ENCODE assay signal across 8 cellular contexts in genomic region chr5:43227655-43228054, GRCh38. TPM values are rescaled to one million over a fixed set of nuclear protein-coding genes. Genes with fewer than 3 reads are reported as not detected.
DNase-seq lines count a peak whose midpoint lies in the region; ATAC-seq, FAIRE-seq and TF ChIP-seq lines count a peak whose summit lies in the region.

No MANE protein-coding gene starts in this region.

- ATAC-seq in lower lobe of right lung, result peak; percentile 46 to 62
- no peak for ATAC-seq in HG03139 (IDR thresholded peaks at IDR 0.05; ENCODE audit: unreplicated experiment)

- H3K4me3 ChIP-seq in astrocyte of the cerebellum (ENCODE audit: low read depth, low read length) (no peak overlapping the region), lower lobe of right lung (no peak overlapping the region)

- intact Hi-C loops in lower lobe of right lung (cut with DNase I), result no loop called here

- TF ChIP-seq CTCF in D721Med (IDR thresholded peaks at IDR 0.05; ENCODE audit: insufficient read depth, missing control alignments), result peak; percentile 22
- peak; percentile 49 for TF ChIP-seq CTCF in astrocyte of the cerebellum (IDR thresholded peaks at IDR 0.05; ENCODE audit: low read depth, low read length, missing control alignments)
- peak; percentile 24 for TF ChIP-seq CTCF in lower lobe of right lung (IDR thresholded peaks at IDR 0.05)

- in situ Hi-C loops in astrocyte of the cerebellum (cut with HindIII; ENCODE audit: low sequenced_read_pairs), result no loop called here

- H3K27ac ChIP-seq in lower lobe of right lung, result no peak overlapping the region

- no peaks in the 10 kb centered on the region for H3K4me1 ChIP-seq in lower lobe of right lung

- H3K36me3 ChIP-seq in lower lobe of right lung, result no peaks in the 10 kb centered on the region

- no peaks in the 10 kb centered on the region for H3K27me3 ChIP-seq in lower lobe of right lung (ENCODE audit: low read depth)

- no peak for DNase-seq in D721Med (ENCODE audit: insufficient read length, low spot score)
- DNase-seq in HT1080 (ENCODE audit: low read depth), result peak; percentile 21
- DNase-seq in astrocyte of the cerebellum (ENCODE audit: low read depth), result peak; percentile 46
- DNase-seq in lower lobe of right lung, result no peak
- no peak for DNase-seq in NCI-H345 treated with DMSO at 0.1 percent for 48 hours (lab: John Stamatoyannopoulos, UW; ENCODE audit: unreplicated experiment)
- no peak for DNase-seq in hypothalamus (lab: John Stamatoyannopoulos, UW)
- DNase-seq in effector CD4-positive, alpha-beta T cell, result no peak

- FAIRE-seq in D721Med (lab: Jason Lieb, UNC), result no peak

- H3K9me3 ChIP-seq in lower lobe of right lung, result no peaks in the 10 kb centered on the region

RNA-seq across cellular contexts. Expression of gene NIM1K, which starts 35.6 kb away (rescaled TPM):
- 0.02 TPM in 1 of 2 replicates, not detected in the other for total RNA-seq in HT1080 (2014; rRNA removed; shearing (Covaris generic))
- 0.12 TPM in 1 of 2 replicates, not detected in the other for polyA plus RNA-seq in HT1080 (2015; cell fraction: cytosol; rRNA removed)
- 0.14 TPM in 1 of 2 replicates, not detected in the other for polyA plus RNA-seq in HT1080 (2015; cell fraction: nucleus; rRNA removed)
- 4.8 TPM for total RNA-seq in lower lobe of right lung

Comparison
In these comparisons a context has a peak if more than half of its experiments do, and no peak if none do; other contexts are left out.
1. DNase-seq: peak in HT1080 (single experiment) and astrocyte of the cerebellum (single experiment); none in D721Med (single experiment), lower lobe of right lung (single experiment), NCI-H345 treated with DMSO at 0.1 percent for 48 hours (single experiment), hypothalamus (0 of 51) and effector CD4-positive, alpha-beta T cell (single experiment).
2. Peak in every context shown above with its lines, with median percentiles within 50 percentile points of each other: CTCF ChIP-seq.